8 cellular contexts compared by ENCODE assay signal in genomic region chr18:74551936-74552555, GRCh38. TPM values are rescaled to one million over a fixed set of nuclear protein-coding genes. Genes with fewer than 3 reads are reported as not detected.
A peak's percentile ranks its signal among the peaks of the same experiment; 100 is the strongest.
DNase-seq lines count a peak whose midpoint lies in the region; ATAC-seq and TF ChIP-seq lines count a peak whose summit lies in the region.

No MANE protein-coding gene starts in this region.

- DNase-seq in DMS153 treated with DMSO at 0.1 percent for 48 hours (lab: John Stamatoyannopoulos, UW; ENCODE audit: unreplicated experiment), result peak; percentile 52
- DNase-seq in HuH-7.5 (ENCODE audit: low spot score), result peak; percentile 63
- DNase-seq in activated CD8-positive, alpha-beta memory T cell treated with anti-CD3 and anti-CD28 coated beads, Interleukin-2, amount 50 U/mL, for 48 hours, result peak; percentile 87
- no peak for DNase-seq in epithelial cell of proximal tubule (ENCODE audit: low read depth)
- peak; percentile 58 for DNase-seq in naive B cell
- DNase-seq in stimulated activated effector memory CD8-positive, alpha-beta T cell treated with anti-CD3 and anti-CD28 coated beads, Interleukin-12 subunit alpha, Interleukin-12 subunit beta, amount 100 ng/mL, for 72 hours (ENCODE audit: low spot score in 2 of 2), result peak; percentile 58 to 84

- peak; percentile 98 for TF ChIP-seq CTCF in OCI-LY3 (IDR thresholded peaks at IDR 0.05; ENCODE audit: low read depth, low read length)
- peak; percentile 87 for TF ChIP-seq CTCF in epithelial cell of proximal tubule (conservative IDR thresholded peaks at IDR 0.05; ENCODE audit: low read depth, low read length)

- no peaks in the 10 kb centered on the region for H4K20me1 ChIP-seq in OCI-LY3 (ENCODE audit: insufficient read depth, low read length)

- no peak overlapping the region for H2AFZ ChIP-seq in OCI-LY3 (ENCODE audit: low read depth, low read length)

- peak overlapping the region in 1 of 6 donors; percentile 77 for H3K27ac Mint-ChIP-seq in naive B cell
- H3K27ac Mint-ChIP-seq in stimulated activated effector memory CD8-positive, alpha-beta T cell treated with anti-CD3 and anti-CD28 coated beads, Interleukin-12 subunit alpha, Interleukin-12 subunit beta, amount 100 ng/mL, for 72 hours, result no peak overlapping the region

- H3K27me3 Mint-ChIP-seq in naive B cell, result peaks cover 4 to 34% (median 10%) of the 10 kb centered on the region in 3 donors

- peaks cover 0 to 8% of the 10 kb centered on the region in 2 donors for H3K36me3 Mint-ChIP-seq in naive B cell
- no peaks in the 10 kb centered on the region for H3K36me3 Mint-ChIP-seq in stimulated activated effector memory CD8-positive, alpha-beta T cell treated with anti-CD3 and anti-CD28 coated beads, Interleukin-12 subunit alpha, Interleukin-12 subunit beta, amount 100 ng/mL, for 72 hours

- no peak overlapping the region for H3K9ac ChIP-seq in OCI-LY3 (ENCODE audit: low read length)

- H3K4me2 ChIP-seq in OCI-LY3 (ENCODE audit: low read length), result no peak overlapping the region

- H3K9me3 ChIP-seq in OCI-LY3 (ENCODE audit: insufficient read depth, low read length), result peaks cover 10% of the 10 kb centered on the region; the same call in 1 of the 2 replicates

- H3K4me3 Mint-ChIP-seq in naive B cell, result no peak overlapping the region
- H3K4me3 Mint-ChIP-seq in stimulated activated effector memory CD8-positive, alpha-beta T cell treated with anti-CD3 and anti-CD28 coated beads, Interleukin-12 subunit alpha, Interleukin-12 subunit beta, amount 100 ng/mL, for 72 hours, result no peak overlapping the region

- H3K4me3 ChIP-seq in OCI-LY3 (ENCODE audit: low read length) (no peak overlapping the region), epithelial cell of proximal tubule (ENCODE audit: low read depth, low read length) (no peak overlapping the region)

- ATAC-seq in GM21528 (IDR thresholded peaks at IDR 0.05; ENCODE audit: low FRiP score, unreplicated experiment) (peak; percentile 99), naive B cell (ENCODE audit: low read depth in 2 of 2) (peak; percentile 98 to 99)
- peak; percentile 93 for ATAC-seq in stimulated activated effector memory CD8-positive, alpha-beta T cell treated with anti-CD3 and anti-CD28 coated beads, Interleukin-12 subunit alpha, Interleukin-12 subunit beta, amount 100 ng/mL, for 72 hours

- H3K4me1 ChIP-seq in OCI-LY3 (ENCODE audit: low read length), result no peaks in the 10 kb centered on the region

- peaks cover 0 to 29% (median 25%) of the 10 kb centered on the region in 7 donors for H3K9me3 Mint-ChIP-seq in naive B cell
- H3K9me3 Mint-ChIP-seq in stimulated activated effector memory CD8-positive, alpha-beta T cell treated with anti-CD3 and anti-CD28 coated beads, Interleukin-12 subunit alpha, Interleukin-12 subunit beta, amount 100 ng/mL, for 72 hours, result no peaks in the 10 kb centered on the region

- peaks cover 37% of the 10 kb centered on the region for H3K27me3 ChIP-seq in OCI-LY3 (ENCODE audit: low read depth, low read length)

- H3K79me2 ChIP-seq in OCI-LY3 (ENCODE audit: low read length), result no peaks in the 10 kb centered on the region

- H3K4me1 Mint-ChIP-seq in naive B cell, result peaks cover 0 to 3% (median 3%) of the 10 kb centered on the region in 3 donors
- H3K4me1 Mint-ChIP-seq in stimulated activated effector memory CD8-positive, alpha-beta T cell treated with anti-CD3 and anti-CD28 coated beads, Interleukin-12 subunit alpha, Interleukin-12 subunit beta, amount 100 ng/mL, for 72 hours, result peaks cover 5% of the 10 kb centered on the region

- no peaks in the 10 kb centered on the region for H3K36me3 ChIP-seq in OCI-LY3 (replicated peaks; ENCODE audit: low read depth, low read length)

- H3K27ac ChIP-seq in OCI-LY3 (ENCODE audit: low read length), result no peak overlapping the region

RNA-seq across cellular contexts. Expression of gene CNDP1, which starts 17.7 kb away (rescaled TPM):
- total RNA-seq in epithelial cell of proximal tubule, result not detected in 2 replicates
- not detected for polyA plus RNA-seq in naive B cell (ENCODE audit: low read depth in 6 of 6)

RNA-seq across cellular contexts. Expression of gene ZNF407, which starts 45.6 kb away (rescaled TPM):
- 3.0 and 4.9 TPM in 2 replicates for total RNA-seq in epithelial cell of proximal tubule
- polyA plus RNA-seq in naive B cell (ENCODE audit: low read depth in 6 of 6), result 1 to 10 TPM; 1.6 to 9.5 (median 4.9) TPM

RNA-seq across cellular contexts. Expression of gene CNDP2, which starts 55.9 kb away (rescaled TPM):
- 171 and 198 TPM in 2 replicates for total RNA-seq in epithelial cell of proximal tubule
- polyA plus RNA-seq in naive B cell (ENCODE audit: low read depth in 6 of 6), result 100 to 1,000 TPM; 114 to 283 (median 207) TPM
